In the genomic region with DNA sequence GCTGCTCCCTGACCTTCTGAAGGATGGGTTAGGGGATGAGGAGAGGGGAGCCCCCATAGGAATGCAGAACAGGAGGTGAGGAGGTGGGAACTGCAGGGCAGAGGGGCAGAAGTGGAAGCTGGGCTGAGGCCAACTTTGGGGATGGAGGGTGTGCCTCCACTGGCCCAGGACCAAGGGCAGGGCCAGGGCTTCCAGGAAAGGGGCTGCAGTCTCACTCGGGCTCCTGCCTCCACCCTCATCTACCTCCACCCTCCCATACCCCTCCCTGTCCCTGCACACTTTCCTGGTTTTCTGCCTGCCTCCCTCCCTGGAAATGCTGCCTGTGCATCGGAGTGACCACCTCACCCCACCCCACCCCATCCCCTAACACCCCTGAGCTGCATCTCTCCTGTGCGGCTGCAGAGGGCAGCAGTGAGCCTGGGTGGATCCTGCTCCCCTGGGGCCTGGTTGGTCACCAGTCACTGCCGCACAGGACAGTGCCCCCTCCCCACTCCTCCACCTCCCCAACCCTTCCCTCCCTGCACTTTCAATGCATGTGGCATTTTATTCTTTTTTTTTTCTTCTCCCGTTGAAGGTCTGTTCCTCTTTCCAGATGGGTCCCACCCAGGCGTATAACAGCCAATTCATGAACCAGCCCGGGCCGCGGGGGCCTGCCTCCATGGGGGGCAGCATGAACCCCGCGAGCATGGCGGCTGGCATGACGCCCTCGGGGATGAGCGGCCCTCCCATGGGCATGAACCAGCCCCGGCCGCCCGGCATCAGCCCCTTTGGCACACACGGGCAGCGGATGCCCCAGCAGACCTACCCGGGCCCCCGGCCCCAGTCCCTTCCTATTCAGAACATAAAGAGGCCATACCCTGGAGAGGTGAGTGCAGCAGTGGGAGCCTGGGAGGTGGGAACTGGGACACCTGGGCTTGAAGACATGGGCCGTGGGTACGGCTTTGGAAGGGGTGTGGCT, we compare ENCODE assay signal across 8 cellular contexts. TPM values are rescaled to one million over a fixed set of nuclear protein-coding genes. Genes with fewer than 3 reads are reported as not detected.
DNase-seq lines count a peak whose midpoint lies in the region; ATAC-seq and TF ChIP-seq lines count a peak whose summit lies in the region.

No MANE protein-coding gene starts in this region.

- no peak for ATAC-seq in RWPE2 (ENCODE audit: low read depth)
- peak; percentile 33 to 57 for ATAC-seq in naive thymus-derived CD8-positive, alpha-beta T cell
- ATAC-seq in HG03354 (IDR thresholded peaks at IDR 0.05; ENCODE audit: poor library complexity, severe bottlenecking, unreplicated experiment) = no peak
- ATAC-seq in GM21737 (IDR thresholded peaks at IDR 0.05; ENCODE audit: unreplicated experiment) = no peak

- no peak overlapping the region for H3K9ac ChIP-seq in colonic mucosa (ENCODE audit: low read depth in 2 of 2, low read length in 2 of 2)

- peak overlapping the region; percentile 55 for H3K27ac ChIP-seq in RWPE2 (ENCODE audit: poor library complexity, severe bottlenecking)
- H3K27ac ChIP-seq in colonic mucosa = peak overlapping the region; percentile 57

- TF ChIP-seq CTCF in RWPE2 (IDR thresholded peaks at IDR 0.05; ENCODE audit: poor library complexity, severe bottlenecking) (peak; percentile 53), colonic mucosa (IDR thresholded peaks at IDR 0.05) (peak; percentile 48)

- intact Hi-C loops in colonic mucosa (cut with DNase I) = no loop called here

- H3K4me1 ChIP-seq in RWPE2 (ENCODE audit: insufficient read depth, poor library complexity, severe bottlenecking) = peaks cover 9% of the 10 kb centered on the region
- peaks cover 11% of the 10 kb centered on the region for H3K4me1 ChIP-seq in colonic mucosa

- H3K36me3 ChIP-seq in RWPE2 (ENCODE audit: low read depth) = peaks cover 30% of the 10 kb centered on the region
- H3K36me3 ChIP-seq in colonic mucosa = peaks cover 8% of the 10 kb centered on the region

- DNase-seq in DMS53 (lab: John Stamatoyannopoulos, UW) (peak; percentile 40), DMS53 treated with DMSO at 0.1 percent for 48 hours (lab: John Stamatoyannopoulos, UW; ENCODE audit: unreplicated experiment) (no peak), RWPE2 (ENCODE audit: low spot score) (no peak), colonic mucosa (no peak), NCI-H2107 (lab: John Stamatoyannopoulos, UW) (no peak)
- DNase-seq in naive thymus-derived CD8-positive, alpha-beta T cell = peak in 2 of 10 donors; percentile 17 to 21

- no peak overlapping the region for H3K27ac Mint-ChIP-seq in naive thymus-derived CD8-positive, alpha-beta T cell

- POLR2A ChIA-PET in naive thymus-derived CD8-positive, alpha-beta T cell (lab: Charles Lee) = interaction anchor here (0.6 kb wide), 1 partner anchor 58 kb away, joined by 3 read pairs; no protein-coding TSS in a partner anchor

- H3K4me3 ChIP-seq in RWPE2 (ENCODE audit: severe bottlenecking) (no peak overlapping the region), colonic mucosa (no peak overlapping the region)

- no peaks in the 10 kb centered on the region for H3K27me3 Mint-ChIP-seq in naive thymus-derived CD8-positive, alpha-beta T cell

- no peaks in the 10 kb centered on the region for H3K27me3 ChIP-seq in RWPE2 (ENCODE audit: insufficient read depth, poor library complexity, severe bottlenecking)
- no peaks in the 10 kb centered on the region for H3K27me3 ChIP-seq in colonic mucosa

- H3K9me3 ChIP-seq in RWPE2 (ENCODE audit: severe bottlenecking) = peaks cover 2% of the 10 kb centered on the region
- no peaks in the 10 kb centered on the region for H3K9me3 ChIP-seq in colonic mucosa

- H3K4me3 Mint-ChIP-seq in naive thymus-derived CD8-positive, alpha-beta T cell = peak overlapping the region in 1 of 10 donors; percentile 8

- H3K9me3 Mint-ChIP-seq in naive thymus-derived CD8-positive, alpha-beta T cell = no peaks in the 10 kb centered on the region

- peaks cover 0 to 41% (median 8%) of the 10 kb centered on the region in 3 donors for H3K36me3 Mint-ChIP-seq in naive thymus-derived CD8-positive, alpha-beta T cell

- peaks cover 0 to 20% (median 9%) of the 10 kb centered on the region in 4 donors for H3K4me1 Mint-ChIP-seq in naive thymus-derived CD8-positive, alpha-beta T cell

RNA-seq across cellular contexts. Expression of a gene that starts 54.2 kb away (rescaled TPM):
- 100 to 1,000 TPM in 1 of 2 donors, 10 to 100 TPM in 1; 99.3 to 154 TPM for total RNA-seq in colonic mucosa
- total RNA-seq in naive thymus-derived CD8-positive, alpha-beta T cell = 10 to 100 TPM; 29.1 to 33.8 TPM
- polyA plus RNA-seq in naive thymus-derived CD8-positive, alpha-beta T cell = 10 to 100 TPM in 1 of 3 donors, 1 to 10 TPM in 2; 7.9 to 10.9 (median 8.6) TPM

Comparison
In these comparisons a context has a peak if more than half of its experiments do, and no peak if none do; other contexts are left out.
1. ATAC-seq: peak in naive thymus-derived CD8-positive, alpha-beta T cell (2 of 2); none in RWPE2 (single experiment), HG03354 (single experiment) and GM21737 (single experiment).